1 cellular context compared by ENCODE assay signal in the genomic region with DNA sequence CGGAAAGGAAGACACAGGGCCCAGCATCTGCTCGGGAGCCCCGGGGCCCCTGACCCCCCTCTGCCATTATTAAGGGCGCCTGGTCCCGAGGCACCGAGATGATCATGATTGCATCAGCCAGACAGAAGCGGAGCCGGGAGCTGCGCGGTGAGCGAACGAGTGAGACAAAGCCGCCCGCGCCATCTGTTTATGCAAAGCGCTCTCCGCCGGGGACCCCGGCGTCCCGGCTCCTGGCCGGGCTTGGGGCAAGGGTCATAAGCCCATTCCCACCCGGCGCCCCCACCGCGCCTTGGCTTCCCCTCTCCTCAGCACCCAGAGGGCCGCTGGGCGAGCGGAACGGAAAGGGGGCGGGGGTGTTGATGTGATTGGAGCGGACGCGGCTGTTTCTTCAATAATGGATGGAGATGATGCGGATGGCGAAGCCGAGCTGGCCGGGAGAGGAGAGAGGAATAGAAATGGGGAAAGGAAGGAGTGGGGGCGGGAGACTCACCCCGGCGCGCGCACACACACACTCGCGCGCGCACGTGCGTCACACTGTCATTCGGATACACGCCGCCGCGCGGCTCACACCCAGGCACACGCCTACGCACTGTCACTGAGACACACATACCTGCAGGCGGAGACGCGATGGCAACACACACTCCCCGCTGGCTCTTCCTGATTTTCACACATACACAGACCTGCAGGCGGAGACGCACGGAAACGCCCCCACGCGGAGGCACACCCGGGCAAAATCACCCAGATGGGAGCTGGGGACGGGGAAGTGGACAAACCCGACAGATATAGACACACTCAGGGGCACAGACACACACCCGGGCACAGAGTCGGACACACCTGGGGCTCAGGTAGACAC.
TF ChIP-seq lines count a peak whose summit lies in the region.

No MANE protein-coding gene starts in this region.

TF ChIP-seq in HEK293, 187 proteins besides CTCF, POLR2A, EP300 and RAD21 (continued from another document and continues in another):
- TF ChIP-seq SP7 (tag by site-specific recombination; IDR thresholded peaks at IDR 0.05) (peak; percentile 62; the same call in 1 of the 2 replicates), INSM2 (tag by site-specific recombination; IDR thresholded peaks at IDR 0.05) (no peak), ZNF76 (tag by site-specific recombination; IDR thresholded peaks at IDR 0.05; ENCODE audit: borderline replicate concordance, low read depth) (peak; percentile 62; the same call in 1 of the 2 replicates), ZNF239 (tag by site-specific recombination; IDR thresholded peaks at IDR 0.05) (no peak), ZNF341 (tag by site-specific recombination; IDR thresholded peaks at IDR 0.05; ENCODE audit: low read depth) (peak; percentile 63), ZNF2 (tag by site-specific recombination; IDR thresholded peaks at IDR 0.05) (no peak; the same call in none of the 2 replicates), ZNF791 (tag by site-specific recombination; IDR thresholded peaks at IDR 0.05) (no peak), ZBTB20 (tag by site-specific recombination; IDR thresholded peaks at IDR 0.05) (peak; percentile 85), ZEB2 (tag by site-specific recombination; IDR thresholded peaks at IDR 0.05) (peak; percentile 84), ZNF707 (tag by site-specific recombination; IDR thresholded peaks at IDR 0.05) (no peak), ZNF398 (tag by site-specific recombination; IDR thresholded peaks at IDR 0.05) (peak; percentile 78), EGR2 (tag by site-specific recombination; IDR thresholded peaks at IDR 0.05; ENCODE audit: low read depth) (peak; percentile 95), ZNF138 (tag by site-specific recombination; IDR thresholded peaks at IDR 0.05; ENCODE audit: borderline replicate concordance) (no peak), ZNF596 (tag by site-specific recombination; IDR thresholded peaks at IDR 0.05) (peak; percentile 50; the same call in 1 of the 2 replicates), ZBTB6 (tag by site-specific recombination; IDR thresholded peaks at IDR 0.05) (peak; percentile 49; the same call in 1 of the 2 replicates), ZNF561 (tag by site-specific recombination; IDR thresholded peaks at IDR 0.05; ENCODE audit: borderline replicate concordance) (peak; percentile 48; the same call in 1 of the 2 replicates), ZNF501 (tag by site-specific recombination; IDR thresholded peaks at IDR 0.05) (peak; percentile 78), ZXDB (tag by site-specific recombination; IDR thresholded peaks at IDR 0.05) (no peak; the same call in 1 of the 2 replicates), ZNF658 (tag by site-specific recombination; IDR thresholded peaks at IDR 0.05) (no peak), ZNF426 (tag by site-specific recombination; IDR thresholded peaks at IDR 0.05) (no peak), ZBTB21 (tag by site-specific recombination; IDR thresholded peaks at IDR 0.05) (peak; percentile 72), ZNF645 (tag by site-specific recombination; IDR thresholded peaks at IDR 0.05) (no peak), ZNF610 (tag by site-specific recombination; IDR thresholded peaks at IDR 0.05; ENCODE audit: borderline replicate concordance) (no peak; the same call in 1 of the 2 replicates), SALL2 (tag by site-specific recombination; IDR thresholded peaks at IDR 0.05; ENCODE audit: borderline replicate concordance) (no peak), ZFP41 (tag by site-specific recombination; IDR thresholded peaks at IDR 0.05; ENCODE audit: borderline replicate concordance) (no peak), REST (tag by site-specific recombination; IDR thresholded peaks at IDR 0.05) (no peak), ZNF488 (tag by site-specific recombination; IDR thresholded peaks at IDR 0.05) (no peak), KLF17 (tag by site-specific recombination; IDR thresholded peaks at IDR 0.05) (peak; percentile 90), HOXA7 (CRISPR knock-in tag; IDR thresholded peaks at IDR 0.05; ENCODE audit: borderline replicate concordance) (no peak), ZNF843 (tag by site-specific recombination; IDR thresholded peaks at IDR 0.05) (peak; percentile 46; the same call in 1 of the 2 replicates), ZNF335 (tag by site-specific recombination; conservative IDR thresholded peaks at IDR 0.05) (no peak), GLI2 (tag by site-specific recombination; IDR thresholded peaks at IDR 0.05; ENCODE audit: borderline replicate concordance, low read depth) (no peak), ZNF600 (tag by site-specific recombination; IDR thresholded peaks at IDR 0.05) (0 out of 2 replicates have a peak, but pooled peaks have one; percentile 69), TRIM28 (IDR thresholded peaks at IDR 0.05; ENCODE audit: borderline replicate concordance, low read length) (no peak), ZNF211 (tag by site-specific recombination; IDR thresholded peaks at IDR 0.05; ENCODE audit: low read depth) (no peak), ZFP37 (tag by site-specific recombination; IDR thresholded peaks at IDR 0.05) (peak; percentile 10; the same call in 1 of the 2 replicates), KLF9 (tag by site-specific recombination; IDR thresholded peaks at IDR 0.05; ENCODE audit: low read depth) (peak; percentile 86), SP3 (tag by site-specific recombination; IDR thresholded peaks at IDR 0.05) (peak; percentile 64)
- TF ChIP-seq, protein P1, sequence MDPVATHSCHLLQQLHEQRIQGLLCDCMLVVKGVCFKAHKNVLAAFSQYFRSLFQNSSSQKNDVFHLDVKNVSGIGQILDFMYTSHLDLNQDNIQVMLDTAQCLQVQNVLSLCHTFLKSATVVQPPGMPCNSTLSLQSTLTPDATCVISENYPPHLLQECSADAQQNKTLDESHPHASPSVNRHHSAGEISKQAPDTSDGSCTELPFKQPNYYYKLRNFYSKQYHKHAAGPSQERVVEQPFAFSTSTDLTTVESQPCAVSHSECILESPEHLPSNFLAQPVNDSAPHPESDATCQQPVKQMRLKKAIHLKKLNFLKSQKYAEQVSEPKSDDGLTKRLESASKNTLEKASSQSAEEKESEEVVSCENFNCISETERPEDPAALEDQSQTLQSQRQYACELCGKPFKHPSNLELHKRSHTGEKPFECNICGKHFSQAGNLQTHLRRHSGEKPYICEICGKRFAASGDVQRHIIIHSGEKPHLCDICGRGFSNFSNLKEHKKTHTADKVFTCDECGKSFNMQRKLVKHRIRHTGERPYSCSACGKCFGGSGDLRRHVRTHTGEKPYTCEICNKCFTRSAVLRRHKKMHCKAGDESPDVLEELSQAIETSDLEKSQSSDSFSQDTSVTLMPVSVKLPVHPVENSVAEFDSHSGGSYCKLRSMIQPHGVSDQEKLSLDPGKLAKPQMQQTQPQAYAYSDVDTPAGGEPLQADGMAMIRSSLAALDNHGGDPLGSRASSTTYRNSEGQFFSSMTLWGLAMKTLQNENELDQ (tag by site-specific recombination; IDR thresholded peaks at IDR 0.05; ENCODE audit: low read depth): no peak
- TF ChIP-seq, protein P2, sequence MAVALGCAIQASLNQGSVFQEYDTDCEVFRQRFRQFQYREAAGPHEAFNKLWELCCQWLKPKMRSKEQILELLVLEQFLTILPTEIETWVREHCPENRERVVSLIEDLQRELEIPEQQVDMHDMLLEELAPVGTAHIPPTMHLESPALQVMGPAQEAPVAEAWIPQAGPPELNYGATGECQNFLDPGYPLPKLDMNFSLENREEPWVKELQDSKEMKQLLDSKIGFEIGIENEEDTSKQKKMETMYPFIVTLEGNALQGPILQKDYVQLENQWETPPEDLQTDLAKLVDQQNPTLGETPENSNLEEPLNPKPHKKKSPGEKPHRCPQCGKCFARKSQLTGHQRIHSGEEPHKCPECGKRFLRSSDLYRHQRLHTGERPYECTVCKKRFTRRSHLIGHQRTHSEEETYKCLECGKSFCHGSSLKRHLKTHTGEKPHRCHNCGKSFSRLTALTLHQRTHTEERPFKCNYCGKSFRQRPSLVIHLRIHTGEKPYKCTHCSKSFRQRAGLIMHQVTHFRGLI (tag by site-specific recombination; IDR thresholded peaks at IDR 0.05): peak; percentile 88
- TF ChIP-seq, protein P3, sequence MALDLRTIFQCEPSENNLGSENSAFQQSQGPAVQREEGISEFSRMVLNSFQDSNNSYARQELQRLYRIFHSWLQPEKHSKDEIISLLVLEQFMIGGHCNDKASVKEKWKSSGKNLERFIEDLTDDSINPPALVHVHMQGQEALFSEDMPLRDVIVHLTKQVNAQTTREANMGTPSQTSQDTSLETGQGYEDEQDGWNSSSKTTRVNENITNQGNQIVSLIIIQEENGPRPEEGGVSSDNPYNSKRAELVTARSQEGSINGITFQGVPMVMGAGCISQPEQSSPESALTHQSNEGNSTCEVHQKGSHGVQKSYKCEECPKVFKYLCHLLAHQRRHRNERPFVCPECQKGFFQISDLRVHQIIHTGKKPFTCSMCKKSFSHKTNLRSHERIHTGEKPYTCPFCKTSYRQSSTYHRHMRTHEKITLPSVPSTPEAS (tag by site-specific recombination; IDR thresholded peaks at IDR 0.05): peak; percentile 58
